ENCODE assay signal across 8 cellular contexts in the genomic region with DNA sequence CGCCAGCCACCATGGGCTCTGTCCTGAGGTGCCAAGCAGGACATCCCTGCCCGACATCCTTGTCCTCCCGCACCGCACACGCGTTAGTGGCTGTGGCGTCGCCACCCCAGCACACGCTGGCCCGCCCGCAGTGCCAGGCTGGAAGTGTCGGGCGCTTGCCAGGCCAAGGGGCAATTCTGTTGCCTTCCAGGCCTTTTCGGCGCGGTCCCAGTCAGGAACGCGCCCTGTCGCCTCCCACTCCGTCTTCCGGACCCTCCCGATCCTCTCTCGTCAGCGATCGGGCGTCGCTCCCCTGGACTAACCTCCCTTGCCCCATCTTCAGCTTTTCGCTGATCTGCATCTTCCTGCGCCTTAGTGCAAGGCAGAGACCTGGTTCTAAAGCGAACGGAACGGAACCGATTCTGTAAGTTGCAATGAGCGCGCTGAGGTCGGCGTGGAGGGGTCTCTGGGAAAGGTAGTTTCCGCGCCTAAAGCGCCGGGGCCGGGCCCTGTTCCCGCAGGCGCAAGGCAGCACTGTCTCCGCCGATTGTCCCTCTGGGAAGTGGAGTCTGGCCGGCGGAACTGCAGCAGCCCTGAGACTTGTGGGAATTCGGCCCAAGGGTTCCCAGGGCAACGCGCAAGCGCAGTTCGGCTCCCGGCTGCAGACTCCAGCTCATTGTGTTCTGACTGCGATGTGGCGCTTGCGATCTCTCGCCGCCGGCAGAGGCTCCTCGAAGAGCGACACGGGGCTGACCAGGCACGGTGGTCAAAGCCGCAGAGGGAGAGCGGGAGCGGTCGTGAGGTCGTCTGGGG. TPM values are rescaled to one million over a fixed set of nuclear protein-coding genes. Genes with fewer than 3 reads are reported as not detected.
A peak's percentile ranks its signal among the peaks of the same experiment; 100 is the strongest.
DNase-seq lines count a peak whose midpoint lies in the region; ATAC-seq, FAIRE-seq and TF ChIP-seq lines count a peak whose summit lies in the region.

A gene (plus strand): TSS at position 630 of the 792 bp plus-strand sequence. CDS start 1,594 bp downstream, outside the sequence.

- H3K4me3 ChIP-seq in choroid plexus epithelial cell (ENCODE audit: low read depth, low read length) (peak within 1 kb of the TSS; percentile 78), kidney (ENCODE audit: low read length in 2 of 2) (peak within 1 kb of the TSS; percentile 84 to 86)

- peaks cover 24 to 70% of the 10 kb centered on the region in 2 donors for H3K9me3 ChIP-seq in kidney (ENCODE audit: control insufficient read depth in 1 of 2, low read length in 2 of 2)

- H3K9ac ChIP-seq in kidney (ENCODE audit: low read length in 2 of 2), result peak within 1 kb of the TSS; percentile 33 to 77

- H3K27me3 Mint-ChIP-seq in activated T-helper 1 cell treated with anti-CD3 and anti-CD28 coated beads, Interleukin-12 subunit alpha, Interleukin-12 subunit beta, Interleukin-2, Interleukin-4 antibody, amounts not matched to agents 30 ng/mL and 10 ng/mL and 1 ng/mL, durations not matched to agents 14 hours and 24 hours and 36 hours (ENCODE audit: insufficient read depth), result no peaks in the 10 kb centered on the region
- no peaks in the 10 kb centered on the region for H3K27me3 Mint-ChIP-seq in T-helper 2 cell treated with Interferon-gamma antibody and Interleukin-4, amounts not matched to agents 5 μg/mL and 100 μg/mL, for 36 hours (ENCODE audit: low read depth)

- peaks cover 79% of the 10 kb centered on the region for H3K9me3 Mint-ChIP-seq in activated T-helper 1 cell treated with anti-CD3 and anti-CD28 coated beads, Interleukin-12 subunit alpha, Interleukin-12 subunit beta, Interleukin-2, Interleukin-4 antibody, amounts not matched to agents 30 ng/mL and 10 ng/mL and 1 ng/mL, durations not matched to agents 14 hours and 24 hours and 36 hours
- peaks cover 74% of the 10 kb centered on the region for H3K9me3 Mint-ChIP-seq in T-helper 2 cell treated with Interferon-gamma antibody and Interleukin-4, amounts not matched to agents 5 μg/mL and 100 μg/mL, for 36 hours

- H3K36me3 ChIP-seq in kidney (ENCODE audit: control insufficient read depth in 1 of 2, insufficient read depth in 2 of 2, low read length in 2 of 2), result no peaks in the 10 kb centered on the region

- peak; percentile 96 for DNase-seq in HPDE6-E6E7 (ENCODE audit: extremely low spot score)
- peak; percentile 97 for DNase-seq in choroid plexus epithelial cell (ENCODE audit: low read depth)
- peak; percentile 97 for DNase-seq in kidney
- peak; percentile 79 for DNase-seq in smooth muscle cell of the brain vasculature (ENCODE audit: low read depth, low spot score)
- no peak for DNase-seq in activated T-helper 1 cell treated with anti-CD3 and anti-CD28 coated beads, Interleukin-12 subunit alpha, Interleukin-12 subunit beta, Interleukin-2, Interleukin-4 antibody, amounts not matched to agents 30 ng/mL and 10 ng/mL and 1 ng/mL, durations not matched to agents 14 hours and 24 hours and 36 hours (ENCODE audit: low spot score)
- DNase-seq in T-helper 2 cell treated with Interferon-gamma antibody and Interleukin-4, amounts not matched to agents 5 μg/mL and 100 μg/mL, for 36 hours (ENCODE audit: low spot score), result no peak
- no peak for DNase-seq in NCI-H1436 (lab: John Stamatoyannopoulos, UW)

- no peaks in the 10 kb centered on the region for H3K4me1 Mint-ChIP-seq in activated T-helper 1 cell treated with anti-CD3 and anti-CD28 coated beads, Interleukin-12 subunit alpha, Interleukin-12 subunit beta, Interleukin-2, Interleukin-4 antibody, amounts not matched to agents 30 ng/mL and 10 ng/mL and 1 ng/mL, durations not matched to agents 14 hours and 24 hours and 36 hours (ENCODE audit: low read depth)
- no peaks in the 10 kb centered on the region for H3K4me1 Mint-ChIP-seq in T-helper 2 cell treated with Interferon-gamma antibody and Interleukin-4, amounts not matched to agents 5 μg/mL and 100 μg/mL, for 36 hours (ENCODE audit: low read depth)

- no peak for FAIRE-seq in kidney (lab: Jason Lieb, UNC)

- TF ChIP-seq CTCF in choroid plexus epithelial cell (conservative IDR thresholded peaks at IDR 0.05; ENCODE audit: low read depth, low read length), result peak; percentile 0
- no peak for TF ChIP-seq CTCF in kidney (IDR thresholded peaks at IDR 0.05; ENCODE audit: borderline replicate concordance, extremely low read depth, insufficient read depth)

- no peak within 1 kb of the TSS for H3K27ac Mint-ChIP-seq in activated T-helper 1 cell treated with anti-CD3 and anti-CD28 coated beads, Interleukin-12 subunit alpha, Interleukin-12 subunit beta, Interleukin-2, Interleukin-4 antibody, amounts not matched to agents 30 ng/mL and 10 ng/mL and 1 ng/mL, durations not matched to agents 14 hours and 24 hours and 36 hours
- H3K27ac Mint-ChIP-seq in T-helper 2 cell treated with Interferon-gamma antibody and Interleukin-4, amounts not matched to agents 5 μg/mL and 100 μg/mL, for 36 hours, result no peak within 1 kb of the TSS

- intact Hi-C loops in kidney (cut with DNase I), result no loop called here
- intact Hi-C loops in activated T-helper 1 cell treated with anti-CD3 and anti-CD28 coated beads, Interleukin-12 subunit alpha, Interleukin-12 subunit beta, Interleukin-2, Interleukin-4 antibody, amounts not matched to agents 30 ng/mL and 10 ng/mL and 1 ng/mL, durations not matched to agents 14 hours and 24 hours and 36 hours (cut with micrococcal nuclease), result no loop called here

- no peak for ATAC-seq in HG02763 (IDR thresholded peaks at IDR 0.05; ENCODE audit: unreplicated experiment)

- H3K27ac ChIP-seq in kidney (ENCODE audit: low read depth in 2 of 2, low read length in 2 of 2), result peak within 1 kb of the TSS; percentile 39 to 65

- no peaks in the 10 kb centered on the region for H3K36me3 Mint-ChIP-seq in activated T-helper 1 cell treated with anti-CD3 and anti-CD28 coated beads, Interleukin-12 subunit alpha, Interleukin-12 subunit beta, Interleukin-2, Interleukin-4 antibody, amounts not matched to agents 30 ng/mL and 10 ng/mL and 1 ng/mL, durations not matched to agents 14 hours and 24 hours and 36 hours (ENCODE audit: low read depth)
- H3K36me3 Mint-ChIP-seq in T-helper 2 cell treated with Interferon-gamma antibody and Interleukin-4, amounts not matched to agents 5 μg/mL and 100 μg/mL, for 36 hours (ENCODE audit: low read depth), result peaks cover under 1% of the 10 kb centered on the region

- H3K4me3 Mint-ChIP-seq in activated T-helper 1 cell treated with anti-CD3 and anti-CD28 coated beads, Interleukin-12 subunit alpha, Interleukin-12 subunit beta, Interleukin-2, Interleukin-4 antibody, amounts not matched to agents 30 ng/mL and 10 ng/mL and 1 ng/mL, durations not matched to agents 14 hours and 24 hours and 36 hours, result no peak within 1 kb of the TSS
- H3K4me3 Mint-ChIP-seq in T-helper 2 cell treated with Interferon-gamma antibody and Interleukin-4, amounts not matched to agents 5 μg/mL and 100 μg/mL, for 36 hours, result no peak within 1 kb of the TSS

- H3K4me1 ChIP-seq in kidney (ENCODE audit: control insufficient read depth in 1 of 2, insufficient read depth in 1 of 2, low read depth in 1 of 2, low read length in 2 of 2), result peaks cover 0 to 2% of the 10 kb centered on the region in 2 donors

RNA-seq across cellular contexts. Expression of the gene that starts here (rescaled TPM):
- 4.2 TPM for total RNA-seq in kidney
- polyA plus RNA-seq in kidney (ENCODE audit: insufficient read depth, low read depth, low replicate concordance), result 0.77 TPM
- not detected in 2 replicates for total RNA-seq in activated T-helper 1 cell treated with anti-CD3 and anti-CD28 coated beads, Interleukin-12 subunit alpha, Interleukin-12 subunit beta, Interleukin-2, Interleukin-4 antibody, amounts not matched to agents 30 ng/mL and 10 ng/mL and 1 ng/mL, durations not matched to agents 14 hours and 24 hours and 36 hours

Comparison
In these comparisons a context has a peak if more than half of its experiments do, and no peak if none do; other contexts are left out.
1. DNase-seq: peak in HPDE6-E6E7 (single experiment), choroid plexus epithelial cell (single experiment), kidney (single experiment) and smooth muscle cell of the brain vasculature (single experiment); none in activated T-helper 1 cell treated with anti-CD3 and anti-CD28 coated beads, Interleukin-12 subunit alpha, Interleukin-12 subunit beta, Interleukin-2, Interleukin-4 antibody, amounts not matched to agents 30 ng/mL and 10 ng/mL and 1 ng/mL, durations not matched to agents 14 hours and 24 hours and 36 hours (single experiment), T-helper 2 cell treated with Interferon-gamma antibody and Interleukin-4, amounts not matched to agents 5 μg/mL and 100 μg/mL, for 36 hours (single experiment) and NCI-H1436 (single experiment).